Comparison of ENCODE assay signal across 8 cellular contexts in the genomic region with DNA sequence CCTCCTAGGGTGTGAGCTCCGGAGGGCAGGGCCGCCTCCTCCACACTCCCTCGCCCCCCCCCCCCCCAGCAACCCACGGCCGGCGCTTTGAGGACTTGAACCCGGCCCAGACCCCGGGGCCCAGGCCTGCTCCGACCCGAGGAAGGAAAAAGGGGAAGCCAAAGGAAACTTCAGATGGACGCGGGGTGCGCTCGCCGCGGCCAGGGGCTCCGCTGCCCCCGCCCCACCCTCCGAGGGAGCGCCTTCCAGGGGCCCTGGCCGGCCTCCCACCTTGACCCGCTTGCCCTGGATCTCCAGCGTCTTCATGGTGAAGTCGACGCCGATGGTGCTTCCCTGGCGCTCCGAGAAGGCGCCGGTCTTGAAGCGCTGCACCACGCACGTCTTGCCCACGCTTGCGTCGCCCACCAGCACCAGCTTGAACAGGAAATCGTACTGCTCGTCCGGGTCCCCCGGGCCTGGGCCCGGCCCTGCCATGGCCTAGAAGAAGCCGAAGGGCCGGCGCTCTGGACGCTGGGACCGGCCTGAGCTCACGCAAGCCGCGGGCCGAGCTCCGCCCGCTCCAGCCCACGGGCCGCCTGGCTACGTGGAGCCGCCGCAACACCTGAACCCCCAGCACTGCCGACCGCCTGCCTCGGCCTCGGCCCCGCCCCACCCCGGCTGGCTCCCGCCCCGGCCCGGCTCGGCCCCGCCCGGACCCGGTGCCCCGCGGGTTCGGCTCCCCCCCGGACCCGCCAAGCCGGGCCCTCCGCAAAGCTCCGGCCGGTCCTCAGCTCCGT. TPM values are rescaled to one million over a fixed set of nuclear protein-coding genes. Genes with fewer than 3 reads are reported as not detected.
DNase-seq lines count a peak whose midpoint lies in the region; ATAC-seq and TF ChIP-seq lines count a peak whose summit lies in the region.

No MANE protein-coding gene starts in this region.

- CTCF ChIA-PET in GM10248 (lab: Yijun Ruan, JAX): interaction anchor here (0.6 to 7.5 kb wide), 9 partner anchors 9 to 128 kb away, joined by 3 to 39 read pairs (median 5); partner anchors contain the start of gene COPG1

- intact Hi-C loops in Right ventricle myocardium superior (cut with DNase I): no loop called here

- H3K9me3 ChIP-seq in MG63: no peaks in the 10 kb centered on the region

- peak; percentile 42 for TF ChIP-seq POLR2A in GM19099 (IDR thresholded peaks at IDR 0.05; ENCODE audit: extremely low read depth, insufficient read length, low read depth)

- DNase-seq in MG63 (no peak), Right ventricle myocardium superior (peak; percentile 60), renal cortical epithelial cell (ENCODE audit: low read depth) (peak; percentile 18), GM10248 (ENCODE audit: extremely low spot score) (no peak), AG20443 (ENCODE audit: low spot score) (no peak)
- peak; percentile 67 for DNase-seq in activated naive CD4-positive, alpha-beta T cell treated with Interleukin-2 at 50 U/mL for 16 hours

- no peak for ATAC-seq in Right ventricle myocardium superior (ENCODE audit: poor library complexity)

- no peaks in the 10 kb centered on the region for H3K27me3 ChIP-seq in MG63

- no peak for TF ChIP-seq CTCF in 22Rv1 (IDR thresholded peaks at IDR 0.05)
- no peak for TF ChIP-seq CTCF in GM10248 (IDR thresholded peaks at IDR 0.05; ENCODE audit: control extremely low read depth, extremely low read depth, low read depth, missing control alignments)

- H3K36me3 ChIP-seq in MG63: peaks cover 9% of the 10 kb centered on the region

- POLR2A ChIA-PET in GM10248 (lab: Yijun Ruan, JAX): interaction anchor here (0.6 to 1.4 kb wide), 5 partner anchors 41 to 864 kb away, joined by 3 to 5 read pairs (median 4); partner anchors contain the start of genes IFT122 and MBD4

- H3K27ac ChIP-seq in 22Rv1: peak overlapping the region; percentile 85

- H3K4me3 ChIP-seq in MG63: peak overlapping the region; percentile 66

RNA-seq across cellular contexts. Expression of gene RAB43, which starts 0.4 kb away (rescaled TPM):
- total RNA-seq in MG63 (2014; rRNA removed; shearing (Covaris generic); ENCODE audit: low replicate concordance): 10.7 and 13.6 TPM in 2 replicates
- total RNA-seq in Right ventricle myocardium superior: 5.1 TPM
- total RNA-seq in renal cortical epithelial cell: 38.3 and 41.7 TPM in 2 replicates

RNA-seq across cellular contexts. Expression of gene ISY1, which starts 39.7 kb away (rescaled TPM):
- 64.0 and 107 TPM in 2 replicates for total RNA-seq in MG63 (2014; rRNA removed; shearing (Covaris generic); ENCODE audit: low replicate concordance)
- total RNA-seq in Right ventricle myocardium superior (28.0 TPM), renal cortical epithelial cell (18.7 and 19.8 TPM in 2 replicates)

Comparison
In these comparisons a context has a peak if more than half of its experiments do, and no peak if none do; other contexts are left out.
1. DNase-seq: peak in activated naive CD4-positive, alpha-beta T cell treated with Interleukin-2 at 50 U/mL for 16 hours (single experiment), Right ventricle myocardium superior (single experiment) and renal cortical epithelial cell (single experiment); none in MG63 (single experiment), GM10248 (single experiment) and AG20443 (single experiment).